Comparison of ENCODE assay signal across 16 cellular contexts in genomic region chr6:130187335-130188206, GRCh38. TPM values are rescaled to one million over a fixed set of nuclear protein-coding genes. Genes with fewer than 3 reads are reported as not detected.
DNase-seq lines count a peak whose midpoint lies in the region; ATAC-seq, FAIRE-seq and TF ChIP-seq lines count a peak whose summit lies in the region.
"Had no signal": no experiment of that assay in that cellular context is flagged by ENCODE, and none has a peak within 500 bp of the region (broad histone marks: within the 10 kb centered on the region; RNA-seq: fewer than 3 reads in every experiment).

No MANE protein-coding gene starts in this region.

- peaks cover 2% of the 10 kb centered on the region for H3K9me3 Mint-ChIP-seq in activated CD8-positive, alpha-beta T cell treated with anti-CD3 and anti-CD28 coated beads for 36 hours
- H3K9me3 Mint-ChIP-seq in immature natural killer cell = no peaks in the 10 kb centered on the region

- 0% methylated on average over 3 of the region's 3 CpGs for WGBS in HepG2 (ENCODE audit: low lambda C conversion rate)
- 63% methylated on average over 3 of the region's 3 CpGs for WGBS in right lobe of liver (ENCODE audit: insufficient coverage, low coverage, low lambda C conversion rate, missing lambda C conversion rate)

- no peaks in the 10 kb centered on the region for H4K20me1 ChIP-seq in HepG2 (ENCODE audit: insufficient read depth, low read length)

- TF ChIP-seq EP300 in HepG2 (IDR thresholded peaks at IDR 0.05; ENCODE audit: low read depth in 2 of 2, low read length in 2 of 2) (no peak), HepG2 (CRISPR knock-in tag; IDR thresholded peaks at IDR 0.05; ENCODE audit: borderline replicate concordance) (no peak)

- no peak overlapping the region for H3K27ac ChIP-seq in HepG2 (ENCODE audit: extremely low read length, insufficient read depth, low read length)
- H3K27ac ChIP-seq in right lobe of liver = no peak overlapping the region
- no peak overlapping the region for H3K27ac ChIP-seq in WERI-Rb-1

- H3K9me3 ChIP-seq in HepG2 (ENCODE audit: low read length) (no peaks in the 10 kb centered on the region), right lobe of liver (no peaks in the 10 kb centered on the region), WERI-Rb-1 (ENCODE audit: severe bottlenecking) (no peaks in the 10 kb centered on the region)
- H3K9me3 ChIP-seq: BE2C, Caco-2 had no signal

- peak overlapping the region; percentile 84 for H3K27ac Mint-ChIP-seq in activated CD8-positive, alpha-beta T cell treated with anti-CD3 and anti-CD28 coated beads for 36 hours
- H3K27ac Mint-ChIP-seq in immature natural killer cell = peak overlapping the region; percentile 89 to 92 (median 90)

- ATAC-seq in HepG2 = no peak
- no peak for ATAC-seq in right lobe of liver
- ATAC-seq in activated CD8-positive, alpha-beta T cell treated with anti-CD3 and anti-CD28 coated beads for 36 hours = peak; percentile 22
- no peak for ATAC-seq in HG02623 (IDR thresholded peaks at IDR 0.05; ENCODE audit: unreplicated experiment)

- DNase-seq in HepG2 (ENCODE audit: low spot score) (no peak), right lobe of liver (no peak), immature natural killer cell (no peak), iPS-NIHi7 (ENCODE audit: extremely low spot score) (no peak), WERI-Rb-1 (no peak)
- DNase-seq in activated CD8-positive, alpha-beta T cell treated with anti-CD3 and anti-CD28 coated beads for 36 hours = peak; percentile 19
- DNase-seq: BE2C, Caco-2, NCI-H1417, NCI-H2029 treated with DMSO at 0.1 percent for 48 hours, NCI-H510A treated with DMSO at 0.1 percent for 48 hours, SHP77 had no signal

- no peak for TF ChIP-seq RAD21 in HepG2 (CRISPR knock-in tag; IDR thresholded peaks at IDR 0.05)

- H3K27me3 ChIP-seq in HepG2 (ENCODE audit: control insufficient read depth in 1 of 2, insufficient read depth in 2 of 2, low read length in 2 of 2) = peaks cover 0 to 13% of the 10 kb centered on the region in 2 experiments; a peak in 2 of 5 replicates
- H3K27me3 ChIP-seq in right lobe of liver = no peaks in the 10 kb centered on the region
- no peaks in the 10 kb centered on the region for H3K27me3 ChIP-seq in WERI-Rb-1 (ENCODE audit: insufficient read depth, low read depth, severe bottlenecking)

- in situ Hi-C loops in HepG2 (cut with HindIII; ENCODE audit: extremely low pct_ligation_motif_present, low pct_unique_long_range_greater_than_20kb) = no loop called here

- H3K4me1 Mint-ChIP-seq in activated CD8-positive, alpha-beta T cell treated with anti-CD3 and anti-CD28 coated beads for 36 hours (ENCODE audit: low read depth) = peaks cover 73% of the 10 kb centered on the region
- H3K4me1 Mint-ChIP-seq in immature natural killer cell = peaks cover 96 to 98% of the 10 kb centered on the region in 2 donors

- no peak overlapping the region for H3K4me2 ChIP-seq in HepG2 (ENCODE audit: low read depth, low read length)

- no peaks in the 10 kb centered on the region for H3K27me3 Mint-ChIP-seq in activated CD8-positive, alpha-beta T cell treated with anti-CD3 and anti-CD28 coated beads for 36 hours
- H3K27me3 Mint-ChIP-seq in immature natural killer cell (ENCODE audit: low read depth in 3 of 3) = peaks cover 3 to 16% (median 10%) of the 10 kb centered on the region in 3 donors

- H3K9ac ChIP-seq in HepG2 (ENCODE audit: insufficient read depth, low read depth, low read length) = no peak overlapping the region

- H3K4me1 ChIP-seq in HepG2 (ENCODE audit: insufficient read depth, low read length) = no peaks in the 10 kb centered on the region
- no peaks in the 10 kb centered on the region for H3K4me1 ChIP-seq in right lobe of liver
- H3K4me1 ChIP-seq: BE2C, Caco-2 had no signal

- no peak overlapping the region for H2AFZ ChIP-seq in HepG2 (ENCODE audit: low read length)

- TF ChIP-seq POLR2A in HepG2 (IDR thresholded peaks at IDR 0.05; ENCODE audit: insufficient read depth in 1 of 2, low read depth in 2 of 2, low read length in 2 of 2) (no peak), right lobe of liver (IDR thresholded peaks at IDR 0.05) (no peak)

- CTCF ChIA-PET in HepG2 (lab: Yijun Ruan, JAX; ENCODE audit: low intra/inter-chr PET ratio, low total read pairs) = no interaction called here
- CTCF ChIA-PET in activated CD8-positive, alpha-beta T cell treated with anti-CD3 and anti-CD28 coated beads for 36 hours (lab: Charles Lee) = interaction anchor here (0.6 to 1.7 kb wide), 10 partner anchors 13 to 156 kb away, joined by 3 to 5 read pairs (median 4); no protein-coding TSS in a partner anchor

- POLR2A ChIA-PET in HepG2 (lab: Yijun Ruan, JAX) = no interaction called here
- POLR2A ChIA-PET in activated CD8-positive, alpha-beta T cell treated with anti-CD3 and anti-CD28 coated beads for 36 hours (lab: Charles Lee) = interaction anchor here (0.6 to 1.9 kb wide), 6 partner anchors 12 to 37 kb away, joined by 3 to 4 read pairs (median 3); partner anchors contain the start of gene SAMD3

- H3K4me3 Mint-ChIP-seq in activated CD8-positive, alpha-beta T cell treated with anti-CD3 and anti-CD28 coated beads for 36 hours = no peak overlapping the region
- H3K4me3 Mint-ChIP-seq in immature natural killer cell = peak overlapping the region; percentile 43 to 64 (median 51)

- no TSS peak for BruUV-seq in HepG2 (replicated peaks; lab: Mats Ljungman, UMichigan)

- TF ChIP-seq CTCF in HepG2 (CRISPR knock-in tag; IDR thresholded peaks at IDR 0.05) = no peak
- TF ChIP-seq CTCF in right lobe of liver (IDR thresholded peaks at IDR 0.05) = no peak
- no peak for TF ChIP-seq CTCF in activated CD8-positive, alpha-beta T cell treated with anti-CD3 and anti-CD28 coated beads for 36 hours (IDR thresholded peaks at IDR 0.05)
- no peak for TF ChIP-seq CTCF in WERI-Rb-1 (IDR thresholded peaks at IDR 0.05; ENCODE audit: low read depth, low read length)

- H3K36me3 ChIP-seq in HepG2 (replicated peaks in 1 of 2; ENCODE audit: control insufficient read depth in 1 of 2, insufficient read depth in 2 of 2, low read length in 2 of 2) (no peaks in the 10 kb centered on the region), right lobe of liver (no peaks in the 10 kb centered on the region), WERI-Rb-1 (no peaks in the 10 kb centered on the region)
- H3K36me3 ChIP-seq: BE2C had no signal

- H3K4me3 ChIP-seq in HepG2 (replicated peaks in 1 of 3; ENCODE audit: insufficient read depth in 1 of 3, low read depth in 2 of 3, low read length in 3 of 3) (no peak overlapping the region), right lobe of liver (no peak overlapping the region), WERI-Rb-1 (ENCODE audit: low read depth, low read length) (no peak overlapping the region)

- intact Hi-C loops in HepG2 (cut with micrococcal nuclease; ENCODE audit: unreplicated experiment) (no loop called here), right lobe of liver (cut with DNase I) (no loop called here)
- intact Hi-C loops in activated CD8-positive, alpha-beta T cell treated with anti-CD3 and anti-CD28 coated beads for 36 hours (cut with micrococcal nuclease) = no loop called here

- peaks cover 22% of the 10 kb centered on the region for H3K36me3 Mint-ChIP-seq in activated CD8-positive, alpha-beta T cell treated with anti-CD3 and anti-CD28 coated beads for 36 hours (ENCODE audit: low read depth)
- H3K36me3 Mint-ChIP-seq in immature natural killer cell = peaks cover 8 to 43% (median 11%) of the 10 kb centered on the region in 3 donors

- FAIRE-seq in HepG2 (lab: Jason Lieb, UNC) = no peak
- FAIRE-seq: H54, RCC 7860 had no signal

- H3K79me2 ChIP-seq in HepG2 (ENCODE audit: insufficient read depth, low read length) = no peaks in the 10 kb centered on the region

TF ChIP-seq in HepG2, 621 proteins besides CTCF, POLR2A, EP300 and RAD21:
- TF ChIP-seq MAFK (conservative IDR thresholded peaks at IDR 0.05 in 1 of 2, IDR thresholded peaks at IDR 0.05 in 1 of 2; ENCODE audit: low read length in 2 of 2) (peak; percentile 53 to 63), ZNF569 (CRISPR knock-in tag; IDR thresholded peaks at IDR 0.05; ENCODE audit: borderline replicate concordance) (no peak), MAFF (IDR thresholded peaks at IDR 0.05; ENCODE audit: low read depth, low read length) (peak; percentile 47; the same call in 1 of the 2 replicates)

RNA-seq across cellular contexts. Expression of gene SAMD3, which starts 35.2 kb away (rescaled TPM):
- total RNA-seq in HepG2 (2016; rRNA removed; fragmentation: Illumina TruSeq; extraction: Trizol) = not detected in 2 replicates
- total RNA-seq in HepG2 (2016; cell fraction: cytosol; rRNA removed; fragmentation: Illumina TruSeq; extraction: Trizol; ENCODE audit: low read depth) = not detected in 2 replicates
- not detected in 2 replicates for total RNA-seq in HepG2 (2016; cell fraction: insoluble cytoplasmic fraction; rRNA removed; fragmentation: Illumina TruSeq; extraction: Trizol)
- not detected in 2 replicates for total RNA-seq in HepG2 (2016; cell fraction: membrane; rRNA removed; fragmentation: Illumina TruSeq; extraction: Trizol)
- not detected in 2 replicates for total RNA-seq in HepG2 (2016; cell fraction: nucleus; rRNA removed; fragmentation: Illumina TruSeq; extraction: Trizol)
- not detected in 2 replicates for polyA plus RNA-seq in HepG2 (2011; rRNA removed)
- polyA plus RNA-seq in HepG2 (2011; cell fraction: cytosol; rRNA removed) = not detected in 2 replicates
- not detected in 2 replicates for polyA plus RNA-seq in HepG2 (2011; cell fraction: nucleus; rRNA removed)
- not detected in 2 replicates for polyA plus RNA-seq in HepG2 (2012)
- not detected in 2 replicates for polyA plus RNA-seq in HepG2 (2016; cell fraction: cytosol; fragmentation: Illumina TruSeq; extraction: Trizol; ENCODE audit: low read depth)
- polyA plus RNA-seq in HepG2 (2016; cell fraction: insoluble cytoplasmic fraction; fragmentation: Illumina TruSeq; extraction: Trizol; ENCODE audit: low read depth) = not detected in 2 replicates
- not detected in 2 replicates for polyA plus RNA-seq in HepG2 (2016; cell fraction: membrane; fragmentation: Illumina TruSeq; extraction: Trizol; ENCODE audit: low read depth)
- not detected in 2 replicates for polyA plus RNA-seq in HepG2 (2016; cell fraction: nucleus; fragmentation: Illumina TruSeq; extraction: Trizol; ENCODE audit: insufficient read depth, low read depth)
- polyA minus RNA-seq in HepG2 (2011; rRNA and poly(A)+ RNA removed; ENCODE audit: low replicate concordance) = not detected in 2 replicates
- polyA minus RNA-seq in HepG2 (2011; cell fraction: cytosol; rRNA and poly(A)+ RNA removed) = not detected in 2 replicates
- polyA minus RNA-seq in HepG2 (2011; cell fraction: nucleus; rRNA and poly(A)+ RNA removed) = not detected in 2 replicates
- total RNA-seq in right lobe of liver = under 1 TPM; 0.25 to 0.86 (median 0.37) TPM
- 1 to 10 TPM; 6.4 to 8.7 TPM for total RNA-seq in activated CD8-positive, alpha-beta T cell treated with anti-CD3 and anti-CD28 coated beads for 36 hours
- 100 to 1,000 TPM; 208 to 376 (median 275) TPM for polyA plus RNA-seq in immature natural killer cell
- total RNA-seq: LHCN-M2 had no signal
